14 cellular contexts compared by ENCODE assay signal in genomic region chr3:12969487-12969886, GRCh38.
A peak's percentile ranks its signal among the peaks of the same experiment; 100 is the strongest.
DNase-seq lines count a peak whose midpoint lies in the region; TF ChIP-seq lines count a peak whose summit lies in the region.
"Had no signal": no experiment of that assay in that cellular context is flagged by ENCODE, and none has a peak within 500 bp of the region (broad histone marks: within the 10 kb centered on the region; RNA-seq: fewer than 3 reads in every experiment).

No MANE protein-coding gene starts in this region.

- peak overlapping the region; percentile 75 to 94 for H3K27ac ChIP-seq in tibial artery
- H3K27ac ChIP-seq: PC-9 had no signal

- H3K4me3 ChIP-seq in tibial artery = no peak overlapping the region
- H3K4me3 ChIP-seq: GM12878, PC-9 had no signal

- no peak for DNase-seq in activated naive CD8-positive, alpha-beta T cell treated with anti-CD3 and anti-CD28 coated beads for 36 hours
- peak; percentile 38 for DNase-seq in left kidney (ENCODE audit: low read depth, low spot score)
- no peak for DNase-seq in tibial artery
- DNase-seq in AG08396 (ENCODE audit: low spot score) = no peak
- no peak for DNase-seq in NCI-H774 (lab: John Stamatoyannopoulos, UW)
- DNase-seq in KBM-7 = no peak
- DNase-seq: activated T-cell treated with anti-CD3 and anti-CD28 coated beads, Interleukin-2, amount 50 U/mL, for 72 hours; central memory CD4-positive, alpha-beta T cell; endodermal cell; NCI-H510A; PC-9 had no signal

- H3K36me3 Mint-ChIP-seq in activated naive CD8-positive, alpha-beta T cell = no peaks in the 10 kb centered on the region
- peaks cover 1% of the 10 kb centered on the region for H3K36me3 Mint-ChIP-seq in activated naive CD8-positive, alpha-beta T cell treated with anti-CD3 and anti-CD28 coated beads for 36 hours
- H3K36me3 Mint-ChIP-seq in brain = no peaks in the 10 kb centered on the region

- H3K27me3 ChIP-seq in tibial artery = no peaks in the 10 kb centered on the region

- no peak overlapping the region for H3K27ac Mint-ChIP-seq in activated naive CD8-positive, alpha-beta T cell
- no peak overlapping the region for H3K27ac Mint-ChIP-seq in activated naive CD8-positive, alpha-beta T cell treated with anti-CD3 and anti-CD28 coated beads for 36 hours
- peak overlapping the region in 4 of 5 experiments; percentile 40 to 93 (median 59) for H3K27ac Mint-ChIP-seq in brain
- H3K27ac Mint-ChIP-seq: endodermal cell had no signal

- H3K4me1 Mint-ChIP-seq in activated naive CD8-positive, alpha-beta T cell (ENCODE audit: low read depth) = peaks cover 47% of the 10 kb centered on the region
- peaks cover 45% of the 10 kb centered on the region for H3K4me1 Mint-ChIP-seq in activated naive CD8-positive, alpha-beta T cell treated with anti-CD3 and anti-CD28 coated beads for 36 hours
- H3K4me1 Mint-ChIP-seq in brain = peaks cover 74% of the 10 kb centered on the region

- H3K9me3 ChIP-seq in tibial artery = no peaks in the 10 kb centered on the region

- TF ChIP-seq CTCF in brain (conservative IDR thresholded peaks at IDR 0.05) (no peak), tibial artery (IDR thresholded peaks at IDR 0.05) (no peak)

- no peaks in the 10 kb centered on the region for H3K36me3 ChIP-seq in tibial artery

- peak overlapping the region; percentile 87 for H3K4me3 Mint-ChIP-seq in activated naive CD8-positive, alpha-beta T cell
- no peak overlapping the region for H3K4me3 Mint-ChIP-seq in activated naive CD8-positive, alpha-beta T cell treated with anti-CD3 and anti-CD28 coated beads for 36 hours
- peak overlapping the region; percentile 19 to 89 (median 68) for H3K4me3 Mint-ChIP-seq in brain
- H3K4me3 Mint-ChIP-seq: endodermal cell had no signal

- H3K9me3 Mint-ChIP-seq in activated naive CD8-positive, alpha-beta T cell (ENCODE audit: low read depth) = no peaks in the 10 kb centered on the region
- no peaks in the 10 kb centered on the region for H3K9me3 Mint-ChIP-seq in activated naive CD8-positive, alpha-beta T cell treated with anti-CD3 and anti-CD28 coated beads for 36 hours
- H3K9me3 Mint-ChIP-seq in brain = peaks cover 0 to 6% (median 0%) of the 10 kb centered on the region in 5 experiments
- H3K9me3 Mint-ChIP-seq: activated T-cell treated with anti-CD3 and anti-CD28 coated beads, Interleukin-2, amount 50 U/mL, for 72 hours; endodermal cell had no signal

- in situ Hi-C loops in KBM-7 (cut with MboI; ENCODE audit: low pct_unique_long_range_greater_than_20kb, low sequenced_read_pairs) = no loop called here

- intact Hi-C loops in tibial artery (cut with DNase I; ENCODE audit: low total_unique reads) = no loop called here

- H3K4me1 ChIP-seq in tibial artery = peaks cover 0 to 47% (median 43%) of the 10 kb centered on the region in 4 donors

- H3K27me3 Mint-ChIP-seq in activated naive CD8-positive, alpha-beta T cell = no peaks in the 10 kb centered on the region
- no peaks in the 10 kb centered on the region for H3K27me3 Mint-ChIP-seq in activated naive CD8-positive, alpha-beta T cell treated with anti-CD3 and anti-CD28 coated beads for 36 hours
- H3K27me3 Mint-ChIP-seq in brain = peaks cover 3% of the 10 kb centered on the region

Comparison
In these comparisons a context has a peak if more than half of its experiments do, and no peak if none do; other contexts are left out.
1. H3K27ac Mint-ChIP-seq: peak in brain (4 of 5); none in activated naive CD8-positive, alpha-beta T cell (single experiment) and activated naive CD8-positive, alpha-beta T cell treated with anti-CD3 and anti-CD28 coated beads for 36 hours (single experiment).